2 cellular contexts compared by ENCODE assay signal in genomic region chr11:2783536-2784082, GRCh38.
TF ChIP-seq lines count a peak whose summit lies in the region.

No MANE protein-coding gene starts in this region.

TF ChIP-seq in IMR-90, 13 proteins besides CTCF, POLR2A, EP300 and RAD21:
- TF ChIP-seq SMC3 (IDR thresholded peaks at IDR 0.05; ENCODE audit: low read depth, low read length), result no peak
- no peak for TF ChIP-seq ELK1 (IDR thresholded peaks at IDR 0.05; ENCODE audit: borderline replicate concordance, low read depth, low read length)
- TF ChIP-seq CEBPB (IDR thresholded peaks at IDR 0.05; ENCODE audit: low read depth, low read length), result no peak
- TF ChIP-seq MXI1 (IDR thresholded peaks at IDR 0.05; ENCODE audit: borderline replicate concordance, low read depth, low read length), result no peak
- TF ChIP-seq RFX5 (IDR thresholded peaks at IDR 0.05; ENCODE audit: low read depth, low read length), result no peak
- no peak for TF ChIP-seq RCOR1 (IDR thresholded peaks at IDR 0.05; ENCODE audit: insufficient replicate concordance, low read length)
- TF ChIP-seq, protein P1, sequence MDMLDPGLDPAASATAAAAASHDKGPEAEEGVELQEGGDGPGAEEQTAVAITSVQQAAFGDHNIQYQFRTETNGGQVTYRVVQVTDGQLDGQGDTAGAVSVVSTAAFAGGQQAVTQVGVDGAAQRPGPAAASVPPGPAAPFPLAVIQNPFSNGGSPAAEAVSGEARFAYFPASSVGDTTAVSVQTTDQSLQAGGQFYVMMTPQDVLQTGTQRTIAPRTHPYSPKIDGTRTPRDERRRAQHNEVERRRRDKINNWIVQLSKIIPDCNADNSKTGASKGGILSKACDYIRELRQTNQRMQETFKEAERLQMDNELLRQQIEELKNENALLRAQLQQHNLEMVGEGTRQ (IDR thresholded peaks at IDR 0.05; ENCODE audit: low read depth, low read length), result no peak
- no peak for TF ChIP-seq BHLHE40 (IDR thresholded peaks at IDR 0.05; ENCODE audit: low read depth, low read length)
- no peak for TF ChIP-seq MAFK (IDR thresholded peaks at IDR 0.05; ENCODE audit: low read depth, low read length)
- no peak for TF ChIP-seq FOS (IDR thresholded peaks at IDR 0.05; ENCODE audit: low read depth, low read length)
- TF ChIP-seq CHD1 (IDR thresholded peaks at IDR 0.05; ENCODE audit: low read depth, low read length), result no peak
- no peak for TF ChIP-seq MAZ (IDR thresholded peaks at IDR 0.05; ENCODE audit: borderline replicate concordance, low read depth, low read length)
- TF ChIP-seq NFE2L2 (IDR thresholded peaks at IDR 0.05; ENCODE audit: low read depth, low read length), result no peak
TF ChIP-seq in IMR-90: peak in this region for 0.

TF ChIP-seq in GM12878, 131 proteins besides CTCF, POLR2A, EP300 and RAD21 (continued from another document):
- TF ChIP-seq NRF1 (conservative IDR thresholded peaks at IDR 0.05; ENCODE audit: low read depth, low read length) (no peak), PRDM15 (CRISPR knock-in tag; IDR thresholded peaks at IDR 0.05) (no peak), RFX5 (IDR thresholded peaks at IDR 0.05; ENCODE audit: low read depth, low read length) (no peak), ATF7 (IDR thresholded peaks at IDR 0.05; ENCODE audit: low read depth) (peak; percentile 57), MEF2B (IDR thresholded peaks at IDR 0.05; ENCODE audit: partially characterized antibody, poor library complexity, severe bottlenecking) (peak; percentile 30)
